ENCODE assay signal across 8 cellular contexts in the genomic region with DNA sequence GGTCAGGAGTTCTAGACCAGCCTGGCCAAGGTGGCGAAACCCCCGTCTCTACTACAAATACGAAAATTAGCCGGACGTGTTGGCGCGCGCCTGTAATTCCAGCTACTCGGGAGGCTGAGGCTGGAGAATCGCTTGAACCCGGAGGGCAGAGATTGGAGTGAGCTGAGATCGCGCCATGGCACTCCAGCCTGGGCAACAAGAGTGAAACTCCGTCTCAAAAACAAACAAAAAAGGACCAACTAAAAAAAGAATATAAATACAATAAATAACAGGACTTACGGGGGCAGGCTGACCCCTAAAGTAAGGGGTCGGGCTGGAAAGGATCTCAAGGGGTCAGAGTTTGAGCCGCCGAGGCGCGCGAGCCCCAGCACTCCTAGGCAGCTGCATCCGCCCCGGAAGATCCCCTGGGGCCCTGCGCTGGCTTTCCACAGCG. TPM values are rescaled to one million over a fixed set of nuclear protein-coding genes. Genes with fewer than 3 reads are reported as not detected.
DNase-seq lines count a peak whose midpoint lies in the region; ATAC-seq and TF ChIP-seq lines count a peak whose summit lies in the region.

No MANE protein-coding gene starts in this region.

- H3K9me3 ChIP-seq in PC-9 (ENCODE audit: insufficient read depth, low read depth) (no peaks in the 10 kb centered on the region), prostate gland (no peaks in the 10 kb centered on the region)

- TF ChIP-seq CTCF in PC-9 (conservative IDR thresholded peaks at IDR 0.05): no peak; the same call in 1 of the 2 replicates
- no peak for TF ChIP-seq CTCF in epithelial cell of proximal tubule (conservative IDR thresholded peaks at IDR 0.05; ENCODE audit: low read depth, low read length)
- TF ChIP-seq CTCF in prostate gland (IDR thresholded peaks at IDR 0.05): peak in 1 of 4 experiments; percentile 7

- H3K4me3 ChIP-seq in GM08714 (ENCODE audit: low read length): peak overlapping the region; percentile 79
- peak overlapping the region; percentile 77 for H3K4me3 ChIP-seq in PC-9
- H3K4me3 ChIP-seq in epithelial cell of proximal tubule (ENCODE audit: low read depth, low read length): peak overlapping the region; percentile 99
- peak overlapping the region; percentile 52 to 87 for H3K4me3 ChIP-seq in prostate gland

- intact Hi-C loops in PC-9 (cut with micrococcal nuclease; ENCODE audit: unreplicated experiment) (loop anchor here (1.0 to 10.0 kb wide), 4 partner anchors 78 to 326 kb away; partner anchors contain the start of genes ARFRP1 and TCEA2), prostate gland (cut with DNase I) (loop anchor here (5.0 to 10.0 kb wide), 3 partner anchors 37 to 330 kb away; partner anchors contain the start of gene PTK6)

- H4K20me1 ChIP-seq in PC-9 (ENCODE audit: insufficient read depth): peaks cover 32% of the 10 kb centered on the region

- peak overlapping the region; percentile 91 for H3K4me2 ChIP-seq in PC-9

- peak overlapping the region; percentile 88 for H3K27ac ChIP-seq in PC-9
- H3K27ac ChIP-seq in prostate gland: peak overlapping the region; percentile 93

- peaks cover 17% of the 10 kb centered on the region for H3K36me3 ChIP-seq in PC-9 (ENCODE audit: low read depth)
- H3K36me3 ChIP-seq in prostate gland: peaks cover 0 to 5% of the 10 kb centered on the region in 2 donors

- BruUV-seq in PC-9 (replicated peaks; lab: Mats Ljungman, UMichigan): no TSS peak

- peaks cover 28% of the 10 kb centered on the region for H3K4me1 ChIP-seq in PC-9 (replicated peaks; ENCODE audit: insufficient read depth)
- peaks cover 5% of the 10 kb centered on the region for H3K4me1 ChIP-seq in prostate gland (replicated peaks)

- peaks cover 55% of the 10 kb centered on the region for H3F3A ChIP-seq in PC-9 (ENCODE audit: insufficient read depth, low read depth)

- no peak for DNase-seq in PC-9
- DNase-seq in epithelial cell of proximal tubule (ENCODE audit: low read depth): no peak
- DNase-seq in prostate gland (ENCODE audit: low spot score): no peak

- WGBS in prostate gland: under 1% methylated on average over 25 of the region's 25 CpGs

- POLR2A ChIA-PET in PC-9 (lab: Charles Lee; ENCODE audit: unreplicated experiment): interaction anchor here (0.6 to 1.2 kb wide), 8 partner anchors 32 to 1040 kb away, joined by 3 to 19 read pairs (median 6); partner anchors contain the start of genes ARFRP1, PTK6, RTEL1 and ZGPAT

- H2AFZ ChIP-seq in PC-9: peak overlapping the region; percentile 83

- TF ChIP-seq POLR2A in prostate gland (IDR thresholded peaks at IDR 0.05): no peak

- ATAC-seq in HG03175 (IDR thresholded peaks at IDR 0.05; ENCODE audit: unreplicated experiment) (no peak), GM21390 (IDR thresholded peaks at IDR 0.05; ENCODE audit: unreplicated experiment) (no peak), HG02571 (IDR thresholded peaks at IDR 0.05; ENCODE audit: unreplicated experiment) (no peak), HG03039 (IDR thresholded peaks at IDR 0.05; ENCODE audit: unreplicated experiment) (no peak)

- H3K27me3 ChIP-seq in PC-9 (ENCODE audit: insufficient read depth, low read depth) (no peaks in the 10 kb centered on the region), prostate gland (replicated peaks; ENCODE audit: insufficient read depth) (no peaks in the 10 kb centered on the region)

- H3K9me2 ChIP-seq in PC-9 (ENCODE audit: insufficient read depth): no peaks in the 10 kb centered on the region

- CTCF ChIA-PET in PC-9 (lab: Charles Lee): interaction anchor here (0.6 to 1.1 kb wide), 4 partner anchors 86 to 564 kb away, joined by 3 to 5 read pairs (median 4); partner anchors contain the start of gene PTK6

- peaks cover 67% of the 10 kb centered on the region for H3K79me2 ChIP-seq in PC-9 (ENCODE audit: low read depth)

RNA-seq across cellular contexts. Expression of gene TPD52L2, which starts 0.5 kb away (rescaled TPM):
- total RNA-seq in PC-9 (2021) (149 and 158 TPM in 2 replicates), epithelial cell of proximal tubule (112 and 128 TPM in 2 replicates), prostate gland (100 to 1,000 TPM; 105 to 127 TPM)

RNA-seq across cellular contexts. Expression of gene ABHD16B, which starts 3.3 kb away (rescaled TPM):
- total RNA-seq in PC-9 (2021): not detected in 2 replicates
- not detected in 2 replicates for total RNA-seq in epithelial cell of proximal tubule
- total RNA-seq in prostate gland: 1 to 10 TPM in 1 of 2 donors, not detected in 1; 1.6 TPM

RNA-seq across cellular contexts. Expression of gene DNAJC5, which starts 30.4 kb away (rescaled TPM):
- total RNA-seq in PC-9 (2021): 47.0 and 48.1 TPM in 2 replicates
- 46.1 and 46.4 TPM in 2 replicates for total RNA-seq in epithelial cell of proximal tubule
- 10 to 100 TPM; 44.4 to 66.6 TPM for total RNA-seq in prostate gland

RNA-seq across cellular contexts. Expression of gene ZBTB46, which starts 33.5 kb away (rescaled TPM):
- total RNA-seq in PC-9 (2021) (3.6 and 4.9 TPM in 2 replicates), epithelial cell of proximal tubule (0.58 and 0.72 TPM in 2 replicates), prostate gland (10 to 100 TPM in 1 of 2 donors, 1 to 10 TPM in 1; 7.9 to 12.2 TPM)
